10 cellular contexts compared by ENCODE assay signal in the genomic region with DNA sequence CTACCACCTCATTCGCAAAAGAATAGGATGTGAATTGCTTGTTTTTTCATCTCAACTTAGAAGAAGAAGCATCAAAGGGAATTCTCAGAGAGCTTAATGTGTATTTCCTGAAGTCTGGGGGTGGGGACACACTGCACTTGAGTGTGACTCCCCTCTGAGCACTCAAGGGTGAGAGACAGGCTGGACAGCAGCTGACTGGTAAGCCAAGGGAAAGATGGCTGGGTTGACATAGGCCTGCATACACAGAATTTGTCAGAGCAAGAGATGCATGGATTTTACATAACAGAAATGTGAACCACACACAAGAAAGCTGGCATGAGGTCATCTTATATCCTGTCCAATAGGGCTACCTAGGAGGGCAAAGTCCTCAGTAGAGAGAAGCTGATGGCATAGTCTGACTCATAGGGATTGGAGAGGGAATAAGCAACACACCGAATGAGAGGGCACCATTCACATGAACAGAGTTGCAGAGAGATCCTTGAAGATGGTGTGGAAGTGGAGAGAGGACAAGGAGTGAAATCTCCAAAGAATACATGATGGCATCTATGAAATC.
DNase-seq lines count a peak whose midpoint lies in the region; ATAC-seq and TF ChIP-seq lines count a peak whose summit lies in the region.
"Had no signal": no experiment of that assay in that cellular context is flagged by ENCODE, and none has a peak within 500 bp of the region (broad histone marks: within the 10 kb centered on the region; RNA-seq: fewer than 3 reads in every experiment).

No MANE protein-coding gene starts in this region.

- no peaks in the 10 kb centered on the region for H3K27me3 Mint-ChIP-seq in chondrocyte (ENCODE audit: low read depth)

- H3K4me3 Mint-ChIP-seq in chondrocyte (ENCODE audit: unreplicated experiment): no peak overlapping the region
- H3K4me3 Mint-ChIP-seq: activated T-cell treated with anti-CD3 and anti-CD28 coated beads, Interleukin-2, amount 50 U/mL, for 72 hours; T-helper 1 cell treated with Interleukin-12 subunit alpha and Interleukin-12 subunit beta and Interleukin-4 antibody, amounts not matched to agents 30 μg/mL and 1 μg/mL, for 36 hours had no signal

- DNase-seq in NCI-H226 (peak; percentile 20), iPS-NIHi7 (ENCODE audit: extremely low spot score) (peak; percentile 50), Right ventricle myocardium inferior (ENCODE audit: missing footprints) (no peak), NCI-H2171 (lab: John Stamatoyannopoulos, UW) (no peak), chondrocyte (ENCODE audit: low spot score) (no peak), C1 segment of cervical spinal cord (lab: John Stamatoyannopoulos, UW) (no peak)
- DNase-seq: activated T-cell treated with anti-CD3 and anti-CD28 coated beads, Interleukin-2, amount 50 U/mL, for 72 hours had no signal

- H3K4me2 ChIP-seq in BLaER1 treated with 17β-estradiol and CSF1 and Interleukin-3, amounts not matched to agents 10 nM and 100 nM: peak overlapping the region in 10 of 11 experiments; percentile 22 to 60 (median 46); a peak in 17 of 22 replicates

- no peaks in the 10 kb centered on the region for H4K20me1 ChIP-seq in BLaER1 treated with 17β-estradiol and CSF1 and Interleukin-3, amounts not matched to agents 10 nM and 100 nM

- H3K9ac ChIP-seq in BLaER1 treated with 17β-estradiol and CSF1 and Interleukin-3, amounts not matched to agents 10 nM and 100 nM: no peak overlapping the region

- H3K4me1 Mint-ChIP-seq in chondrocyte (ENCODE audit: low read depth): no peaks in the 10 kb centered on the region

- H3K27ac Mint-ChIP-seq in chondrocyte (ENCODE audit: unreplicated experiment): no peak overlapping the region
- H3K27ac Mint-ChIP-seq: activated T-cell treated with anti-CD3 and anti-CD28 coated beads, Interleukin-2, amount 50 U/mL, for 72 hours; T-helper 1 cell treated with Interleukin-12 subunit alpha and Interleukin-12 subunit beta and Interleukin-4 antibody, amounts not matched to agents 30 μg/mL and 1 μg/mL, for 36 hours had no signal

- H3K9me3 ChIP-seq in BLaER1 treated with 17β-estradiol and CSF1 and Interleukin-3, amounts not matched to agents 10 nM and 100 nM (replicated peaks in 1 of 11): no peaks in the 10 kb centered on the region

- no peaks in the 10 kb centered on the region for H3K27me3 ChIP-seq in BLaER1 treated with 17β-estradiol and CSF1 and Interleukin-3, amounts not matched to agents 10 nM and 100 nM

- no peak overlapping the region for H3K4me3 ChIP-seq in BLaER1 treated with 17β-estradiol and CSF1 and Interleukin-3, amounts not matched to agents 10 nM and 100 nM

- peaks cover 7 to 18% (median 14%) of the 10 kb centered on the region in 10 experiments for H3K4me1 ChIP-seq in BLaER1 treated with 17β-estradiol and CSF1 and Interleukin-3, amounts not matched to agents 10 nM and 100 nM

- intact Hi-C loops in Right ventricle myocardium inferior (cut with DNase I): no loop called here

- H3K9me3 Mint-ChIP-seq in chondrocyte (ENCODE audit: low read depth): no peaks in the 10 kb centered on the region
- H3K9me3 Mint-ChIP-seq: activated T-cell treated with anti-CD3 and anti-CD28 coated beads, Interleukin-2, amount 50 U/mL, for 72 hours; T-helper 1 cell treated with Interleukin-12 subunit alpha and Interleukin-12 subunit beta and Interleukin-4 antibody, amounts not matched to agents 30 μg/mL and 1 μg/mL, for 36 hours had no signal

- no peak for TF ChIP-seq CTCF in chondrocyte (IDR thresholded peaks at IDR 0.05)

- ATAC-seq in GM19468 (IDR thresholded peaks at IDR 0.05; ENCODE audit: extremely low read depth, unreplicated experiment): peak; percentile 19
- ATAC-seq in Right ventricle myocardium inferior: no peak
- ATAC-seq: activated T-cell treated with anti-CD3 and anti-CD28 coated beads, Interleukin-2, amount 50 U/mL, for 72 hours had no signal

- no peaks in the 10 kb centered on the region for H3K36me3 ChIP-seq in BLaER1 treated with 17β-estradiol and CSF1 and Interleukin-3, amounts not matched to agents 10 nM and 100 nM

- no peaks in the 10 kb centered on the region for H3K36me3 Mint-ChIP-seq in chondrocyte (ENCODE audit: low read depth)

- no peak overlapping the region for H3K27ac ChIP-seq in BLaER1 treated with 17β-estradiol and CSF1 and Interleukin-3, amounts not matched to agents 10 nM and 100 nM

Comparison
In these comparisons a context has a peak if more than half of its experiments do, and no peak if none do; other contexts are left out.
1. DNase-seq: peak in NCI-H226 (single experiment) and iPS-NIHi7 (single experiment); none in Right ventricle myocardium inferior (single experiment), NCI-H2171 (single experiment), chondrocyte (single experiment) and C1 segment of cervical spinal cord (0 of 14).